In genomic region chr4:117783716-117784115, GRCh38 we compare ENCODE assay signal across 15 cellular contexts.
A peak's percentile ranks its signal among the peaks of the same experiment; 100 is the strongest.
DNase-seq lines count a peak whose midpoint lies in the region; FAIRE-seq and TF ChIP-seq lines count a peak whose summit lies in the region.
"Had no signal": no experiment of that assay in that cellular context is flagged by ENCODE, and none has a peak within 500 bp of the region (broad histone marks: within the 10 kb centered on the region; RNA-seq: fewer than 3 reads in every experiment).

No MANE protein-coding gene starts in this region.

- H3K27me3 Mint-ChIP-seq in nephron progenitor cell (ENCODE audit: low read depth, poor library complexity) = no peaks in the 10 kb centered on the region
- H3K27me3 Mint-ChIP-seq: activated CD4-positive, alpha-beta T cell treated with anti-CD3 and anti-CD28 coated beads, Interleukin-2, amount 10 ng/mL, durations not matched to agents 24 days and 14 days; activated naive CD8-positive, alpha-beta T cell treated with anti-CD3 and anti-CD28 coated beads, Interleukin-2, amount 50 U/mL, for 24 hours; activated T-cell treated with anti-CD3 and anti-CD28 coated beads, Interleukin-2, amount 50 U/mL, for 24 hours had no signal

- TF ChIP-seq CTCF in choroid plexus epithelial cell (conservative IDR thresholded peaks at IDR 0.05; ENCODE audit: low read depth, low read length) (no peak), nephron progenitor cell (IDR thresholded peaks at IDR 0.05) (no peak), kidney (IDR thresholded peaks at IDR 0.05; ENCODE audit: borderline replicate concordance, extremely low read depth, insufficient read depth) (no peak)

- FAIRE-seq in kidney (lab: Jason Lieb, UNC) = no peak

- no peak overlapping the region for H3K9ac ChIP-seq in kidney (ENCODE audit: low read length in 2 of 2)

- no peak overlapping the region for H3K4me3 ChIP-seq in choroid plexus epithelial cell (ENCODE audit: low read depth, low read length)
- H3K4me3 ChIP-seq in kidney (ENCODE audit: low read length in 2 of 2) = no peak overlapping the region
- H3K4me3 ChIP-seq: tibial artery had no signal

- intact Hi-C loops in kidney (cut with DNase I) = no loop called here

- H3K27ac ChIP-seq in kidney (ENCODE audit: low read depth in 2 of 2, low read length in 2 of 2) = no peak overlapping the region
- H3K27ac ChIP-seq: tibial artery had no signal

- DNase-seq in ELR (ENCODE audit: low read depth) (peak; percentile 69), NCI-H460 (ENCODE audit: extremely low read depth, low read depth) (peak; percentile 12), choroid plexus epithelial cell (ENCODE audit: low read depth) (peak; percentile 12), nephron progenitor cell (no peak), kidney (no peak), cerebellar nuclear complex (lab: John Stamatoyannopoulos, UW) (no peak), SW480 (ENCODE audit: low spot score) (no peak)
- DNase-seq in activated CD4-positive, alpha-beta T cell treated with anti-CD3 and anti-CD28 coated beads for 1 hour = no peak
- DNase-seq: activated CD4-positive, alpha-beta T cell treated with anti-CD3 and anti-CD28 coated beads, Interleukin-2, amount 10 ng/mL, durations not matched to agents 24 days and 14 days; activated naive CD8-positive, alpha-beta T cell treated with anti-CD3 and anti-CD28 coated beads, Interleukin-2, amount 50 U/mL, for 24 hours; activated T-cell treated with anti-CD3 and anti-CD28 coated beads, Interleukin-2, amount 50 U/mL, for 24 hours; GDM1; NCI-H1092; NCI-H345; tibial artery had no signal

- no peaks in the 10 kb centered on the region for H3K36me3 ChIP-seq in kidney (ENCODE audit: control insufficient read depth in 1 of 2, insufficient read depth in 2 of 2, low read length in 2 of 2)
- H3K36me3 ChIP-seq: tibial artery had no signal

- no peak overlapping the region for H3K4me3 Mint-ChIP-seq in nephron progenitor cell
- H3K4me3 Mint-ChIP-seq: activated CD4-positive, alpha-beta T cell treated with anti-CD3 and anti-CD28 coated beads, Interleukin-2, amount 10 ng/mL, durations not matched to agents 24 days and 14 days; activated naive CD8-positive, alpha-beta T cell treated with anti-CD3 and anti-CD28 coated beads, Interleukin-2, amount 50 U/mL, for 24 hours; activated T-cell treated with anti-CD3 and anti-CD28 coated beads, Interleukin-2, amount 50 U/mL, for 24 hours had no signal

- no peaks in the 10 kb centered on the region for H3K36me3 Mint-ChIP-seq in nephron progenitor cell (ENCODE audit: low read depth)

- peaks cover 11% of the 10 kb centered on the region for H3K4me1 Mint-ChIP-seq in nephron progenitor cell
- H3K4me1 Mint-ChIP-seq: activated CD4-positive, alpha-beta T cell treated with anti-CD3 and anti-CD28 coated beads, Interleukin-2, amount 10 ng/mL, durations not matched to agents 24 days and 14 days; activated naive CD8-positive, alpha-beta T cell treated with anti-CD3 and anti-CD28 coated beads, Interleukin-2, amount 50 U/mL, for 24 hours had no signal

- H3K27ac Mint-ChIP-seq in nephron progenitor cell = peak overlapping the region; percentile 3
- H3K27ac Mint-ChIP-seq: activated CD4-positive, alpha-beta T cell treated with anti-CD3 and anti-CD28 coated beads, Interleukin-2, amount 10 ng/mL, durations not matched to agents 24 days and 14 days; activated naive CD8-positive, alpha-beta T cell treated with anti-CD3 and anti-CD28 coated beads, Interleukin-2, amount 50 U/mL, for 24 hours; activated T-cell treated with anti-CD3 and anti-CD28 coated beads, Interleukin-2, amount 50 U/mL, for 24 hours had no signal

- no peaks in the 10 kb centered on the region for H3K9me3 Mint-ChIP-seq in nephron progenitor cell
- H3K9me3 Mint-ChIP-seq: activated CD4-positive, alpha-beta T cell treated with anti-CD3 and anti-CD28 coated beads, Interleukin-2, amount 10 ng/mL, durations not matched to agents 24 days and 14 days; activated naive CD8-positive, alpha-beta T cell treated with anti-CD3 and anti-CD28 coated beads, Interleukin-2, amount 50 U/mL, for 24 hours; activated T-cell treated with anti-CD3 and anti-CD28 coated beads, Interleukin-2, amount 50 U/mL, for 24 hours had no signal

- no peaks in the 10 kb centered on the region for H3K9me3 ChIP-seq in kidney (ENCODE audit: control insufficient read depth in 1 of 2, low read length in 2 of 2)
- H3K9me3 ChIP-seq: tibial artery had no signal

- no peaks in the 10 kb centered on the region for H3K4me1 ChIP-seq in kidney (ENCODE audit: control insufficient read depth in 1 of 2, insufficient read depth in 1 of 2, low read depth in 1 of 2, low read length in 2 of 2)
- H3K4me1 ChIP-seq: tibial artery had no signal

Comparison
In these comparisons a context has a peak if more than half of its experiments do, and no peak if none do; other contexts are left out.
1. DNase-seq: peak in ELR (single experiment), NCI-H460 (single experiment) and choroid plexus epithelial cell (single experiment); none in nephron progenitor cell (single experiment), activated CD4-positive, alpha-beta T cell treated with anti-CD3 and anti-CD28 coated beads for 1 hour (single experiment), kidney (single experiment), cerebellar nuclear complex (0 of 2) and SW480 (single experiment).